In the genomic region with DNA sequence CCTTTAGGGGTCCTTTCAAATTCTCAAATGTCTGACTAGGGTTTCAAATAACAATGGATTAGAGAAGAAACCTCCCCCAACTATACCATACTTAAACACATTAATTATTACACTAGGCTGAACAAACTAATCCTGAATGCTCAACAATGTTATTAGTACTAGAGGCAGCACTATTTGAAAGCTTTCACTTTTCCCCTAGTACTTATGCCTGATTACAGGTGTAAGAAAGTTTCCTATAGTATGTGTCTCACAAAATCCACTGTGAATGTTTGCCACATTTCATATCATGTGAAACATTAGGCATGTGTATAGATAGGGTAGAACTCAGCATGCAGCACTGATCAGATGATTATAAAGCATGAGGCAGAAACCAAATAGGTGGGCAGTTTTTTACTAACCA, we compare ENCODE assay signal across 15 cellular contexts.
DNase-seq lines count a peak whose midpoint lies in the region; ATAC-seq and TF ChIP-seq lines count a peak whose summit lies in the region.
"Had no signal": no experiment of that assay in that cellular context is flagged by ENCODE, and none has a peak within 500 bp of the region (broad histone marks: within the 10 kb centered on the region; RNA-seq: fewer than 3 reads in every experiment).

No MANE protein-coding gene starts in this region.

- H3K27me3 ChIP-seq in BLaER1 treated with 17β-estradiol and CSF1 and Interleukin-3, amounts not matched to agents 10 nM and 100 nM: no peaks in the 10 kb centered on the region
- H3K27me3 ChIP-seq in KMS-11 (ENCODE audit: insufficient read depth, low read depth): no peaks in the 10 kb centered on the region
- no peaks in the 10 kb centered on the region; the same call in 1 of the 2 replicates for H3K27me3 ChIP-seq in SK-N-SH (ENCODE audit: insufficient read depth)
- peaks cover 0 to 3% (median 0%) of the 10 kb centered on the region in 7 donors for H3K27me3 ChIP-seq in spleen (replicated peaks in 1 of 7)
- H3K27me3 ChIP-seq: BE2C had no signal

- TF ChIP-seq EP300 in SK-N-SH (IDR thresholded peaks at IDR 0.05; ENCODE audit: borderline replicate concordance in 1 of 2, low read depth in 1 of 2, low read length in 1 of 2): no peak

- TF ChIP-seq RAD21 in SK-N-SH (IDR thresholded peaks at IDR 0.05; ENCODE audit: low read length): no peak

- no peak overlapping the region for H3K9ac ChIP-seq in BLaER1 treated with 17β-estradiol and CSF1 and Interleukin-3, amounts not matched to agents 10 nM and 100 nM
- H3K9ac ChIP-seq in KMS-11 (no peak overlapping the region), SK-N-SH (no peak overlapping the region)

- peaks cover 16% of the 10 kb centered on the region for H3K4me1 Mint-ChIP-seq in nephron
- H3K4me1 Mint-ChIP-seq in activated T-helper 1 cell treated with anti-CD3 and anti-CD28 coated beads, Interleukin-12 subunit alpha, Interleukin-12 subunit beta, Interleukin-2, Interleukin-4 antibody, amounts not matched to agents 30 ng/mL and 10 ng/mL and 1 ng/mL, durations not matched to agents 14 hours and 24 hours and 36 hours (ENCODE audit: low read depth): peaks cover 25% of the 10 kb centered on the region

- no peak overlapping the region for H3K27ac ChIP-seq in BLaER1 treated with 17β-estradiol and CSF1 and Interleukin-3, amounts not matched to agents 10 nM and 100 nM
- H3K27ac ChIP-seq in KMS-11: no peak overlapping the region
- H3K27ac ChIP-seq in SK-N-SH (ENCODE audit: low read depth in 2 of 2, low read length in 1 of 2): peak overlapping the region; percentile 59 to 62; a peak in 3 of 4 replicates
- H3K27ac ChIP-seq in spleen: no peak overlapping the region

- no peaks in the 10 kb centered on the region for H3K36me3 Mint-ChIP-seq in nephron (ENCODE audit: low read depth)
- no peaks in the 10 kb centered on the region for H3K36me3 Mint-ChIP-seq in activated T-helper 1 cell treated with anti-CD3 and anti-CD28 coated beads, Interleukin-12 subunit alpha, Interleukin-12 subunit beta, Interleukin-2, Interleukin-4 antibody, amounts not matched to agents 30 ng/mL and 10 ng/mL and 1 ng/mL, durations not matched to agents 14 hours and 24 hours and 36 hours (ENCODE audit: low read depth)
- H3K36me3 Mint-ChIP-seq: CD8-positive, alpha-beta memory T cell had no signal

- H3K9me3 ChIP-seq in BLaER1 treated with 17β-estradiol and CSF1 and Interleukin-3, amounts not matched to agents 10 nM and 100 nM (replicated peaks in 1 of 11): no peaks in the 10 kb centered on the region
- H3K9me3 ChIP-seq in SK-N-SH: no peaks in the 10 kb centered on the region
- H3K9me3 ChIP-seq in spleen: no peaks in the 10 kb centered on the region
- H3K9me3 ChIP-seq: BE2C had no signal

- no peak for DNase-seq in SK-N-SH
- DNase-seq in activated T-helper 1 cell treated with anti-CD3 and anti-CD28 coated beads, Interleukin-12 subunit alpha, Interleukin-12 subunit beta, Interleukin-2, Interleukin-4 antibody, amounts not matched to agents 30 ng/mL and 10 ng/mL and 1 ng/mL, durations not matched to agents 14 hours and 24 hours and 36 hours (ENCODE audit: low spot score): no peak
- DNase-seq in ureter (ENCODE audit: low spot score): no peak
- no peak for DNase-seq in spleen
- DNase-seq: BE2C; CD8-positive, alpha-beta memory T cell; NCI-H1048; NCI-H146; NCI-H2081 treated with DMSO at 0.1 percent for 48 hours; NCI-H226; SHP77 treated with DMSO at 0.1 percent for 48 hours had no signal

- CTCF ChIA-PET in SK-N-SH (lab: Yijun Ruan, JAX): no interaction called here

- H3K79me2 ChIP-seq in KMS-11 (ENCODE audit: insufficient read depth, low read depth): no peaks in the 10 kb centered on the region
- H3K79me2 ChIP-seq in SK-N-SH (ENCODE audit: insufficient read depth): no peaks in the 10 kb centered on the region

- H3K4me3 Mint-ChIP-seq in nephron: no peak overlapping the region
- no peak overlapping the region for H3K4me3 Mint-ChIP-seq in activated T-helper 1 cell treated with anti-CD3 and anti-CD28 coated beads, Interleukin-12 subunit alpha, Interleukin-12 subunit beta, Interleukin-2, Interleukin-4 antibody, amounts not matched to agents 30 ng/mL and 10 ng/mL and 1 ng/mL, durations not matched to agents 14 hours and 24 hours and 36 hours
- H3K4me3 Mint-ChIP-seq: CD8-positive, alpha-beta memory T cell had no signal

- peak overlapping the region; percentile 84 to 92 (median 89) for H3K27ac Mint-ChIP-seq in nephron
- no peak overlapping the region for H3K27ac Mint-ChIP-seq in activated T-helper 1 cell treated with anti-CD3 and anti-CD28 coated beads, Interleukin-12 subunit alpha, Interleukin-12 subunit beta, Interleukin-2, Interleukin-4 antibody, amounts not matched to agents 30 ng/mL and 10 ng/mL and 1 ng/mL, durations not matched to agents 14 hours and 24 hours and 36 hours
- H3K27ac Mint-ChIP-seq: CD8-positive, alpha-beta memory T cell had no signal

- H2AFZ ChIP-seq in KMS-11 (ENCODE audit: low read depth) (no peak overlapping the region), SK-N-SH (ENCODE audit: low read depth) (no peak overlapping the region)

- no peak overlapping the region for H3K4me3 ChIP-seq in BLaER1 treated with 17β-estradiol and CSF1 and Interleukin-3, amounts not matched to agents 10 nM and 100 nM
- H3K4me3 ChIP-seq in KMS-11 (IDR thresholded peaks at IDR 0.05; ENCODE audit: insufficient read depth, low read depth, low read length) (no peak overlapping the region), SK-N-SH (ENCODE audit: low read depth in 2 of 2, low read length in 1 of 2) (no peak overlapping the region), spleen (no peak overlapping the region)

- TF ChIP-seq CTCF in KMS-11 (conservative IDR thresholded peaks at IDR 0.05; ENCODE audit: low read depth, low read length) (no peak), SK-N-SH (IDR thresholded peaks at IDR 0.05) (no peak), nephron (IDR thresholded peaks at IDR 0.05; ENCODE audit: unreplicated experiment in 3 of 3) (no peak), spleen (IDR thresholded peaks at IDR 0.05 in 8 of 11, conservative IDR thresholded peaks at IDR 0.05 in 3 of 11) (no peak)

- no peak for TF ChIP-seq POLR2A in spleen (IDR thresholded peaks at IDR 0.05)

- intact Hi-C loops in activated T-helper 1 cell treated with anti-CD3 and anti-CD28 coated beads, Interleukin-12 subunit alpha, Interleukin-12 subunit beta, Interleukin-2, Interleukin-4 antibody, amounts not matched to agents 30 ng/mL and 10 ng/mL and 1 ng/mL, durations not matched to agents 14 hours and 24 hours and 36 hours (cut with micrococcal nuclease): loop anchor here (10.0 kb wide), 2 partner anchors 116 to 166 kb away; no protein-coding TSS in a partner anchor
- intact Hi-C loops in spleen (cut with DNase I; ENCODE audit: low total_unique reads): no loop called here

- no peaks in the 10 kb centered on the region for H3K36me3 ChIP-seq in BLaER1 treated with 17β-estradiol and CSF1 and Interleukin-3, amounts not matched to agents 10 nM and 100 nM
- H3K36me3 ChIP-seq in KMS-11 (ENCODE audit: insufficient read depth) (no peaks in the 10 kb centered on the region), SK-N-SH (replicated peaks in 1 of 2; ENCODE audit: control insufficient read depth in 1 of 2, insufficient read depth in 2 of 2, low read length in 1 of 2) (no peaks in the 10 kb centered on the region), spleen (no peaks in the 10 kb centered on the region)
- H3K36me3 ChIP-seq: BE2C had no signal

- POLR2A ChIA-PET in SK-N-SH (lab: Yijun Ruan, JAX): no interaction called here

- H3K9me2 ChIP-seq in SK-N-SH: no peaks in the 10 kb centered on the region

- H3K27me3 Mint-ChIP-seq in nephron (ENCODE audit: low read depth): no peaks in the 10 kb centered on the region
- H3K27me3 Mint-ChIP-seq in activated T-helper 1 cell treated with anti-CD3 and anti-CD28 coated beads, Interleukin-12 subunit alpha, Interleukin-12 subunit beta, Interleukin-2, Interleukin-4 antibody, amounts not matched to agents 30 ng/mL and 10 ng/mL and 1 ng/mL, durations not matched to agents 14 hours and 24 hours and 36 hours (ENCODE audit: insufficient read depth): peaks cover 2% of the 10 kb centered on the region

- peak overlapping the region in 6 of 11 experiments; percentile 30 to 76 (median 52); a peak in 6 of 22 replicates for H3K4me2 ChIP-seq in BLaER1 treated with 17β-estradiol and CSF1 and Interleukin-3, amounts not matched to agents 10 nM and 100 nM
- peak overlapping the region; percentile 66 for H3K4me2 ChIP-seq in KMS-11
- H3K4me2 ChIP-seq in SK-N-SH: no peak overlapping the region

- ATAC-seq in GM18867 (IDR thresholded peaks at IDR 0.05; ENCODE audit: unreplicated experiment): no peak

- H4K20me1 ChIP-seq in BLaER1 treated with 17β-estradiol and CSF1 and Interleukin-3, amounts not matched to agents 10 nM and 100 nM: no peaks in the 10 kb centered on the region
- H4K20me1 ChIP-seq in KMS-11 (ENCODE audit: insufficient read depth) (no peaks in the 10 kb centered on the region), SK-N-SH (ENCODE audit: insufficient read depth) (no peaks in the 10 kb centered on the region)

- H3F3A ChIP-seq in SK-N-SH (replicated peaks; ENCODE audit: insufficient read depth): peaks cover 4% of the 10 kb centered on the region

- H3K9me3 Mint-ChIP-seq in nephron: peaks cover 10% of the 10 kb centered on the region
- no peaks in the 10 kb centered on the region for H3K9me3 Mint-ChIP-seq in activated T-helper 1 cell treated with anti-CD3 and anti-CD28 coated beads, Interleukin-12 subunit alpha, Interleukin-12 subunit beta, Interleukin-2, Interleukin-4 antibody, amounts not matched to agents 30 ng/mL and 10 ng/mL and 1 ng/mL, durations not matched to agents 14 hours and 24 hours and 36 hours
- H3K9me3 Mint-ChIP-seq: CD8-positive, alpha-beta memory T cell had no signal

- peaks cover 0 to 19% (median 12%) of the 10 kb centered on the region in 10 experiments; a peak in 13 of 20 replicates for H3K4me1 ChIP-seq in BLaER1 treated with 17β-estradiol and CSF1 and Interleukin-3, amounts not matched to agents 10 nM and 100 nM
- H3K4me1 ChIP-seq in KMS-11 (ENCODE audit: low read depth, poor library complexity, severe bottlenecking) (peaks cover 42% of the 10 kb centered on the region), SK-N-SH (ENCODE audit: control insufficient read depth in 1 of 2, insufficient read depth in 2 of 2, low read depth in 1 of 2, low read length in 1 of 2) (0 out of 4 replicates have a peak, but pooled peaks cover 0 to 16% of the 10 kb centered on the region in 2 experiments), spleen (no peaks in the 10 kb centered on the region)
- H3K4me1 ChIP-seq: BE2C had no signal

TF ChIP-seq in SK-N-SH, 30 proteins besides CTCF, POLR2A, EP300 and RAD21 (continues in another document):
- TF ChIP-seq RXRA (IDR thresholded peaks at IDR 0.05; ENCODE audit: borderline replicate concordance, low read depth) (no peak), TCF12 (IDR thresholded peaks at IDR 0.05) (no peak), YY1 (IDR thresholded peaks at IDR 0.05; ENCODE audit: low read depth) (no peak)
- TF ChIP-seq, protein P1, sequence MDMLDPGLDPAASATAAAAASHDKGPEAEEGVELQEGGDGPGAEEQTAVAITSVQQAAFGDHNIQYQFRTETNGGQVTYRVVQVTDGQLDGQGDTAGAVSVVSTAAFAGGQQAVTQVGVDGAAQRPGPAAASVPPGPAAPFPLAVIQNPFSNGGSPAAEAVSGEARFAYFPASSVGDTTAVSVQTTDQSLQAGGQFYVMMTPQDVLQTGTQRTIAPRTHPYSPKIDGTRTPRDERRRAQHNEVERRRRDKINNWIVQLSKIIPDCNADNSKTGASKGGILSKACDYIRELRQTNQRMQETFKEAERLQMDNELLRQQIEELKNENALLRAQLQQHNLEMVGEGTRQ (IDR thresholded peaks at IDR 0.05; ENCODE audit: borderline replicate concordance, low read depth, low read length): no peak

Comparison
In these comparisons a context has a peak if more than half of its experiments do, and no peak if none do; other contexts are left out.
1. H3K27ac ChIP-seq: peak in SK-N-SH (2 of 2); none in BLaER1 treated with 17β-estradiol and CSF1 and Interleukin-3, amounts not matched to agents 10 nM and 100 nM (0 of 11), KMS-11 (single experiment) and spleen (0 of 8).